ENCODE assay signal across 8 cellular contexts in the genomic region with DNA sequence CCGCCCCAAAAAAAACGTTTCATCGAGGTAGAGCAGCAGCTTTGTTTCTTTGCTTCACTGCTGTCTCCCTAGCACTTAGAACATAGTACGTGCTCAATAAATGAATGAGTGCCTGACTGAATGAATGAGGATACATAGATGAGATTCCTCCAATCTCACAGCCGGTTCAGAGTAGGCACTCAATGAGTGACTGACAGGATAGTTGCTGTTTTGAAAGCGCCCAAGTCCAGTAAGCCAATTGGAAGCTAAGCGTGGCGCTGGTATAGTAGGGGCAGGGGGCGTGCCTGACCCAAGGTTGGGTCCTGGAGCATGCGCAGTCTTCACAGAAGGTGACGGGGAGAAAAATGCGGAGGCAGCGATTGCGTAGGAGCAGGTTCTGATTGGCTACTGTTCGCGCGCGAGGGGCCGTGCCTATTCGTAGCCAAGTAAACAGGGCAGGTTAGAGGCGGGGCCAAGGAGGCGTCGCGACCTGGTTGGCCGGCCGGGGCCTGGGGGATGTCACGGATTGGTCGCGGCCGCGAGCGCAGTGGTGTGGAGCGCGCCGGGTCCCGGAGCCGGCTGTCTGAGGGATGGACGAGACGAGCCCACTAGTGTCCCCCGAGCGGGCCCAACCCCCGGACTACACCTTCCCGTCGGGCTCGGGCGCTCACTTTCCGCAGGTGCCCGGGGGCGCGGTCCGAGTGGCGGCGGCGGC. TPM values are rescaled to one million over a fixed set of nuclear protein-coding genes. Genes with fewer than 3 reads are reported as not detected.
DNase-seq lines count a peak whose midpoint lies in the region; ATAC-seq, FAIRE-seq and TF ChIP-seq lines count a peak whose summit lies in the region.

A gene (plus strand): TSS at position 498 of the 694 bp plus-strand sequence. CDS start 72 bp downstream, at position 570.

- H3K4me1 Mint-ChIP-seq in activated naive CD8-positive, alpha-beta T cell treated with anti-CD3 and anti-CD28 coated beads, Interleukin-2, amount 10 ng/mL, durations not matched to agents 7 days and 5 days: peaks cover 16% of the 10 kb centered on the region

- TF ChIP-seq POLR2A in GM12891 (IDR thresholded peaks at IDR 0.05; ENCODE audit: low read depth, low read length): no peak

- FAIRE-seq in GM12891 (lab: Jason Lieb, UNC) (peak; percentile 99), pancreas (lab: Jason Lieb, UNC) (peak; percentile 87)

- TF ChIP-seq CTCF in pancreas (IDR thresholded peaks at IDR 0.05) (no peak), tibial artery (IDR thresholded peaks at IDR 0.05) (no peak)

- intact Hi-C loops in Right ventricle myocardium superior (cut with DNase I): no loop called here
- intact Hi-C loops in pancreas (cut with DNase I): no loop called here
- intact Hi-C loops in tibial artery (cut with DNase I; ENCODE audit: low total_unique reads): no loop called here

- WGBS in pancreas, 2 donors: 2% methylated on average over 51 to 54 of the region's 54 CpGs

- peak within 1 kb of the TSS in 3 of 4 donors; percentile 3 to 70 (median 55) for H3K27ac ChIP-seq in pancreas
- H3K27ac ChIP-seq in tibial artery: peak within 1 kb of the TSS; percentile 80 to 83

- H3K27me3 ChIP-seq in pancreas (no peaks in the 10 kb centered on the region), tibial artery (no peaks in the 10 kb centered on the region)

- H3K27me3 Mint-ChIP-seq in activated naive CD8-positive, alpha-beta T cell treated with anti-CD3 and anti-CD28 coated beads, Interleukin-2, amount 10 ng/mL, durations not matched to agents 7 days and 5 days: peaks cover 2% of the 10 kb centered on the region

- H3K9me3 Mint-ChIP-seq in activated naive CD8-positive, alpha-beta T cell treated with anti-CD3 and anti-CD28 coated beads, Interleukin-2, amount 10 ng/mL, durations not matched to agents 7 days and 5 days: no peaks in the 10 kb centered on the region

- H3K27ac Mint-ChIP-seq in activated naive CD8-positive, alpha-beta T cell treated with anti-CD3 and anti-CD28 coated beads, Interleukin-2, amount 10 ng/mL, durations not matched to agents 7 days and 5 days: peak within 1 kb of the TSS; percentile 88

- H3K4me3 Mint-ChIP-seq in activated naive CD8-positive, alpha-beta T cell treated with anti-CD3 and anti-CD28 coated beads, Interleukin-2, amount 10 ng/mL, durations not matched to agents 7 days and 5 days: peak within 1 kb of the TSS; percentile 95

- H3K4me1 ChIP-seq in pancreas: peaks cover 8 to 9% (median 8%) of the 10 kb centered on the region in 3 donors
- peaks cover 0 to 21% (median 13%) of the 10 kb centered on the region in 4 donors for H3K4me1 ChIP-seq in tibial artery

- POLR2A ChIA-PET in activated naive CD8-positive, alpha-beta T cell treated with anti-CD3 and anti-CD28 coated beads, Interleukin-2, amount 10 ng/mL, durations not matched to agents 7 days and 5 days (lab: Charles Lee): interaction anchor here (0.7 to 1.5 kb wide), 7 partner anchors 9 to 496 kb away, joined by 3 to 9 read pairs (median 4); a partner anchor contains a TSS

- H3K36me3 ChIP-seq in pancreas (peaks cover 0 to 4% (median 0%) of the 10 kb centered on the region in 3 donors), tibial artery (peaks cover 0 to 13% (median 9%) of the 10 kb centered on the region in 3 donors)

- H3K36me3 Mint-ChIP-seq in activated naive CD8-positive, alpha-beta T cell treated with anti-CD3 and anti-CD28 coated beads, Interleukin-2, amount 10 ng/mL, durations not matched to agents 7 days and 5 days: peaks cover 7% of the 10 kb centered on the region

- no peaks in the 10 kb centered on the region for H3K9me3 ChIP-seq in pancreas
- no peaks in the 10 kb centered on the region for H3K9me3 ChIP-seq in tibial artery

- peak; percentile 95 for DNase-seq in GM12891 (ENCODE audit: insufficient read length, low spot score)
- DNase-seq in NCI-H1417 treated with DMSO at 0.1 percent for 48 hours (lab: John Stamatoyannopoulos, UW): peak; percentile 76
- peak; percentile 89 to 97 for DNase-seq in SW 1271 (lab: John Stamatoyannopoulos, UW)
- DNase-seq in activated naive CD8-positive, alpha-beta T cell treated with anti-CD3 and anti-CD28 coated beads, Interleukin-2, amount 10 ng/mL, durations not matched to agents 7 days and 5 days: peak; percentile 96
- DNase-seq in Right ventricle myocardium superior: peak; percentile 99
- peak; percentile 96 to 100 (median 98) for DNase-seq in pancreas
- peak; percentile 99 for DNase-seq in tibial artery

- H3K4me3 ChIP-seq in pancreas (peak within 1 kb of the TSS; percentile 52 to 78 (median 64)), tibial artery (peak within 1 kb of the TSS; percentile 80 to 89)

- ATAC-seq in HG02798 (IDR thresholded peaks at IDR 0.05; ENCODE audit: poor library complexity, unreplicated experiment): peak; percentile 99
- peak; percentile 98 for ATAC-seq in activated naive CD8-positive, alpha-beta T cell treated with anti-CD3 and anti-CD28 coated beads, Interleukin-2, amount 10 ng/mL, durations not matched to agents 7 days and 5 days (ENCODE audit: low read depth)
- ATAC-seq in Right ventricle myocardium superior (ENCODE audit: poor library complexity): peak; percentile 99
- ATAC-seq in pancreas: peak; percentile 98 to 100 (median 100)

TF ChIP-seq in GM12891, 5 proteins besides CTCF, POLR2A, EP300 and RAD21:
- TF ChIP-seq TAF1 (IDR thresholded peaks at IDR 0.05; ENCODE audit: low read depth, low read length) (peak; percentile 53), PAX5 (IDR thresholded peaks at IDR 0.05; ENCODE audit: insufficient read depth, low read length, severe bottlenecking) (no peak), POLR2AphosphoS5 (IDR thresholded peaks at IDR 0.05; ENCODE audit: low read depth, low read length) (peak; percentile 47; the same call in 1 of the 2 replicates), SPI1 (IDR thresholded peaks at IDR 0.05; ENCODE audit: low read depth, low read length) (no peak), POU2F2 (IDR thresholded peaks at IDR 0.05; ENCODE audit: low read depth, low read length) (no peak)

RNA-seq across cellular contexts. Expression of the gene that starts here (rescaled TPM):
- polyA plus RNA-seq in GM12891 (2012; ENCODE audit: low read depth, missing spikeins): 8.0 TPM
- 10 to 100 TPM in 1 of 2 experiments, 1 to 10 TPM in 1; 9.3 to 10.9 TPM for total RNA-seq in activated naive CD8-positive, alpha-beta T cell treated with anti-CD3 and anti-CD28 coated beads, Interleukin-2, amount 10 ng/mL, durations not matched to agents 7 days and 5 days
- total RNA-seq in Right ventricle myocardium superior (9.9 TPM), pancreas (1 to 10 TPM; 2.2 to 8.9 (median 3.4) TPM)
- 1 to 10 TPM; 3.4 to 5.4 TPM for polyA plus RNA-seq in pancreas

Comparison
In these comparisons a context has a peak if more than half of its experiments do, and no peak if none do; other contexts are left out.
1. Peak in every context shown above with its lines: DNase-seq, ATAC-seq, H3K4me3 ChIP-seq and H3K27ac ChIP-seq.